Comparison of ENCODE assay signal across 12 cellular contexts in the genomic region with DNA sequence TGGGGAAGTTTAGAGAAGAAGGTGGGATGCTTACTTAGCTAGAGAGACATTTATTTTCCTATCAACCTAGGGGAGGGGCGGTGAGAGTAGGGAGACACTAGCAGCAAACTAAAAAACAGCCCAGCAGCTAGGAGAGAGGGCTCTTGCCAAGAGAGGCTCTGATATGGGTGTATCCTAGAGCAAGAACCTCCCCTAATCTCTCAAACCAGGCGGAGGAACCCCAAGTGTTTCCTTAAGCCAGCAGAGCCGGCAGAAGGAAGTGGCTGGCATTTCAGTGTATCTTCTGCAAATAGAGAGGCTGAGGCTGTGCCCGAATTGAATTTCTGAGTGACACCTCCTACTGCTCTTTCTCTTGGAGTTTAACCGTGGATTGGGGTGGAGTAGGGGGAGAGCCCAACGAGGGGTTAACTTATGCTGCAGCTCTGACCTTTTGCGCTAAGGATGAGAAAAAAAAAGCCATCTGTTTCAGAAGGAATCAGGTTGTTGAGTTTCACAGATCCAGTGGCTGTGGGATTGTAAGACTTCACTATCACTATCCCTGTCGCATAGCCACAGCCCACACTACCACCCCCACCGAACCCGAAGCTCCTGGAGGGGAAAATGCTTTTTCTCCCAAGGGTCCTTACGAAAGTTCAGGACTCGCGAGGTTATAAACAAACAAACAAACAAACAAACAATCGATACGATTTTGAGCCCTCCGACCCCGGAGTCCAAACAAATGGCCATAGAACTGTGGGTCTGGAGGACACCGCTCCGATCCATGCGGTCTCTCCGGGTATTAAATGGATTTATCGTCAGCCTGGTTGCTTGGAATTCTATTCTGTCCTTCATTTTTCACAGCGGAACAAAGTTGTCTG. TPM values are rescaled to one million over a fixed set of nuclear protein-coding genes. Genes with fewer than 3 reads are reported as not detected.
DNase-seq lines count a peak whose midpoint lies in the region; ATAC-seq and TF ChIP-seq lines count a peak whose summit lies in the region.
"Had no signal": no experiment of that assay in that cellular context is flagged by ENCODE, and none has a peak within 500 bp of the region (broad histone marks: within the 10 kb centered on the region; RNA-seq: fewer than 3 reads in every experiment).

No MANE protein-coding gene starts in this region.

- TF ChIP-seq POLR2A in breast epithelium (IDR thresholded peaks at IDR 0.05) = no peak
- no peak for TF ChIP-seq POLR2A in testis (IDR thresholded peaks at IDR 0.05)

- DNase-seq in breast epithelium (ENCODE audit: low spot score in 2 of 2) = no peak
- DNase-seq in mammary epithelial cell = no peak
- no peak for DNase-seq in T-helper 17 cell
- DNase-seq in testis = no peak
- DNase-seq in activated CD4-positive, alpha-beta memory T cell treated with anti-CD3 and anti-CD28 coated beads for 36 hours = no peak
- no peak for DNase-seq in HK-2 (ENCODE audit: unreplicated experiment)
- DNase-seq: activated CD4-positive, alpha-beta T cell treated with anti-CD3 and anti-CD28 coated beads, Interleukin-2, amount 50 U/mL, for 48 hours; DMS79 treated with DMSO at 0.1 percent for 48 hours; immature natural killer cell; stimulated activated CD4-positive, alpha-beta T cell treated with anti-CD3 and anti-CD28 coated beads, Interleukin-15, amount 100 ng/mL, for 24 hours had no signal

- no peaks in the 10 kb centered on the region for H3K36me3 ChIP-seq in breast epithelium
- H3K36me3 ChIP-seq in mammary epithelial cell (ENCODE audit: insufficient read depth, low read length) = no peaks in the 10 kb centered on the region
- no peaks in the 10 kb centered on the region for H3K36me3 ChIP-seq in testis (ENCODE audit: low read depth, missing control alignments)

- H3K4me3 ChIP-seq in breast epithelium (peak overlapping the region in 2 of 3 donors; percentile 37 to 53), mammary epithelial cell (replicated peaks in 1 of 3; ENCODE audit: insufficient read depth in 1 of 3, low read depth in 2 of 3, low read length in 3 of 3) (no peak overlapping the region), iPS-11a (ENCODE audit: low read depth, low read length) (peak overlapping the region; percentile 30), testis (peak overlapping the region; percentile 12 to 52)

- no peak overlapping the region for H3K4me2 ChIP-seq in mammary epithelial cell (ENCODE audit: insufficient read depth, low read depth, low read length)

- no peaks in the 10 kb centered on the region for H3K79me2 ChIP-seq in mammary epithelial cell (ENCODE audit: insufficient read depth, low read length)

- no peaks in the 10 kb centered on the region for H3K36me3 Mint-ChIP-seq in T-helper 17 cell (ENCODE audit: low read depth)
- no peaks in the 10 kb centered on the region for H3K36me3 Mint-ChIP-seq in activated CD4-positive, alpha-beta memory T cell treated with anti-CD3 and anti-CD28 coated beads for 36 hours

- H3K4me1 ChIP-seq in breast epithelium (no peaks in the 10 kb centered on the region), mammary epithelial cell (ENCODE audit: insufficient read depth, low read length) (peaks cover 6% of the 10 kb centered on the region), testis (peaks cover 15% of the 10 kb centered on the region)

- in situ Hi-C loops in mammary epithelial cell (cut with MboI; ENCODE audit: low sequenced_read_pairs in 2 of 2) = no loop called here

- H3K9me3 Mint-ChIP-seq in activated CD4-positive, alpha-beta memory T cell treated with anti-CD3 and anti-CD28 coated beads for 36 hours = no peaks in the 10 kb centered on the region
- H3K9me3 Mint-ChIP-seq: immature natural killer cell had no signal

- POLR2A ChIA-PET in activated CD4-positive, alpha-beta memory T cell treated with anti-CD3 and anti-CD28 coated beads for 36 hours (lab: Charles Lee) = no interaction called here

- dilution Hi-C loops in mammary epithelial cell (cut with HindIII; ENCODE audit: low sequenced_read_pairs) = no loop called here

- H3K27me3 Mint-ChIP-seq in T-helper 17 cell = peaks cover 66% of the 10 kb centered on the region
- H3K27me3 Mint-ChIP-seq in activated CD4-positive, alpha-beta memory T cell treated with anti-CD3 and anti-CD28 coated beads for 36 hours = peaks cover 57% of the 10 kb centered on the region

- CTCF ChIA-PET in mammary epithelial cell (lab: Charles Lee; ENCODE audit: low non-redundant PET) = no interaction called here
- CTCF ChIA-PET in activated CD4-positive, alpha-beta memory T cell treated with anti-CD3 and anti-CD28 coated beads for 36 hours (lab: Charles Lee) = no interaction called here

- H3K27me3 ChIP-seq in breast epithelium = peaks cover 0 to 45% of the 10 kb centered on the region in 2 donors
- peaks cover 35% of the 10 kb centered on the region for H3K27me3 ChIP-seq in mammary epithelial cell (ENCODE audit: insufficient read depth, low read length)
- no peaks in the 10 kb centered on the region for H3K27me3 ChIP-seq in testis

- H3K9ac ChIP-seq in mammary epithelial cell (ENCODE audit: insufficient read depth, low read length) = no peak overlapping the region

- H3K4me3 Mint-ChIP-seq in T-helper 17 cell = peak overlapping the region; percentile 68
- H3K4me3 Mint-ChIP-seq in activated CD4-positive, alpha-beta memory T cell treated with anti-CD3 and anti-CD28 coated beads for 36 hours = no peak overlapping the region

- 31% methylated on average over 21 of the region's 23 CpGs for WGBS in mammary epithelial cell (ENCODE audit: low coverage, missing lambda C conversion rate)
- 4 to 5% methylated on average over 23 of the region's 23 CpGs for WGBS in testis, 2 donors

- H4K20me1 ChIP-seq in mammary epithelial cell (ENCODE audit: insufficient read depth, low read length) = no peaks in the 10 kb centered on the region

- ATAC-seq in T-helper 17 cell (no peak), HG03039 (IDR thresholded peaks at IDR 0.05; ENCODE audit: unreplicated experiment) (no peak)

- BruUV-seq in mammary epithelial cell (replicated peaks; lab: Mats Ljungman, UMichigan) = no TSS peak

- H2AFZ ChIP-seq in mammary epithelial cell (ENCODE audit: low read depth, low read length) = no peak overlapping the region

- H3K4me1 Mint-ChIP-seq in T-helper 17 cell = peaks cover 7% of the 10 kb centered on the region
- peaks cover 11% of the 10 kb centered on the region for H3K4me1 Mint-ChIP-seq in activated CD4-positive, alpha-beta memory T cell treated with anti-CD3 and anti-CD28 coated beads for 36 hours (ENCODE audit: low read depth)

- no peak overlapping the region for H3K27ac Mint-ChIP-seq in T-helper 17 cell
- H3K27ac Mint-ChIP-seq in activated CD4-positive, alpha-beta memory T cell treated with anti-CD3 and anti-CD28 coated beads for 36 hours = no peak overlapping the region
- H3K27ac Mint-ChIP-seq: immature natural killer cell had no signal

- intact Hi-C loops in breast epithelium (cut with DNase I; ENCODE audit: low total_unique reads) (no loop called here), mammary epithelial cell (cut with micrococcal nuclease) (no loop called here), testis (cut with DNase I; ENCODE audit: low total_unique reads) (no loop called here)
- intact Hi-C loops in activated CD4-positive, alpha-beta memory T cell treated with anti-CD3 and anti-CD28 coated beads for 36 hours (cut with micrococcal nuclease) = loop anchor here (5.0 kb wide), 1 partner anchor 78 kb away; no protein-coding TSS in a partner anchor

- H3K9me3 ChIP-seq in breast epithelium = no peaks in the 10 kb centered on the region
- H3K9me3 ChIP-seq in mammary epithelial cell (replicated peaks; ENCODE audit: insufficient read depth, low read length) = no peaks in the 10 kb centered on the region
- no peaks in the 10 kb centered on the region for H3K9me3 ChIP-seq in T-helper 17 cell (ENCODE audit: control insufficient read depth, low read length, poor library complexity, severe bottlenecking)
- H3K9me3 ChIP-seq in testis = no peaks in the 10 kb centered on the region

- TF ChIP-seq CTCF in breast epithelium (IDR thresholded peaks at IDR 0.05) (no peak), mammary epithelial cell (conservative IDR thresholded peaks at IDR 0.05 in 1 of 2, IDR thresholded peaks at IDR 0.05 in 1 of 2; ENCODE audit: extremely low read depth in 1 of 2, insufficient read depth in 1 of 2, low read depth in 1 of 2, low read length in 2 of 2) (no peak), testis (IDR thresholded peaks at IDR 0.05) (no peak)

- H3K27ac ChIP-seq in breast epithelium (no peak overlapping the region), mammary epithelial cell (ENCODE audit: insufficient read depth, low read depth, low read length) (no peak overlapping the region), testis (no peak overlapping the region)

RNA-seq across cellular contexts. Expression of a gene that starts 1.3 kb away (rescaled TPM):
- total RNA-seq in breast epithelium (under 1 TPM in 2 of 3 donors, not detected in 1; 0.29 to 0.33 TPM), mammary epithelial cell (not detected), T-helper 17 cell (under 1 TPM in 1 of 2 donors, not detected in 1; 0.34 TPM), testis (1 to 10 TPM; 1.3 to 1.6 TPM)
- polyA plus RNA-seq in mammary epithelial cell (0.01 TPM), testis (ENCODE audit: insufficient read depth, low read depth, low replicate concordance) (2.1 TPM)
- polyA minus RNA-seq in mammary epithelial cell = 6.6 TPM
- not detected for total RNA-seq in activated CD4-positive, alpha-beta memory T cell treated with anti-CD3 and anti-CD28 coated beads for 36 hours
- polyA plus RNA-seq: immature natural killer cell had no signal

Comparison
In these comparisons a context has a peak if more than half of its experiments do, and no peak if none do; other contexts are left out.
1. H3K4me3 ChIP-seq: peak in breast epithelium (2 of 3), iPS-11a (single experiment) and testis (2 of 2); none in mammary epithelial cell (0 of 3).